ENCODE assay signal across 25 cellular contexts in the genomic region with DNA sequence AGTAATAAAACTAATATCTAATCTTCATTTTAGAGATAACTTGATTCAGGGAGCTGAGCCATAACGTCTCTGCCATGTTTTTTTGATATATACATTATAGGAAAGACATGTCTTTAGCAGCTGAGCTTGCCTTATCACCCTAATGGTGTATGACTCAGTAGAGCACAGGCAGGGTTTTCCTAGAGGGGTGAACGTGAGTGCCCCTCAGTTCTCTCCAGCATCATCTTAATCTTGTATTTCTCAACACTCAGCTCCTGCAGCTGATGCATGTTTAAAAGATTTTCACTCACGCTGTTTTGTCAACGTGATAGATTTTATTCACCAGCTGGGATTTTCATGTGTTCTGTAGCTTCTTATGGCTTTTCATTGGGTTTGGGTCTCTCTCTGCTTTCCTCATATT.
"Had no signal": no experiment of that assay in that cellular context is flagged by ENCODE, and none has a peak within 500 bp of the region (broad histone marks: within the 10 kb centered on the region; RNA-seq: fewer than 3 reads in every experiment).

No MANE protein-coding gene starts in this region.

- H3K27me3 ChIP-seq: cardiac muscle cell, Peyer's patch, SJCRH30 had no signal

- H3K36me3 Mint-ChIP-seq: activated naive CD8-positive, alpha-beta T cell had no signal

- H3K4me3 ChIP-seq: cardiac muscle cell, Peyer's patch, SJCRH30 had no signal

- H3K4me1 ChIP-seq: Peyer's patch, SJCRH30 had no signal

- H3K4me1 Mint-ChIP-seq: activated CD4-positive, alpha-beta memory T cell treated with anti-CD3 and anti-CD28 coated beads, Interleukin-2, amount 10 ng/mL, durations not matched to agents 7 days and 5 days; activated CD4-positive, alpha-beta T cell treated with anti-CD3 and anti-CD28 coated beads for 36 hours; activated T-helper 17 cell treated with anti-CD3 and anti-CD28 coated beads, Interleukin-2, amount 50 U/mL, for 72 hours had no signal

- H3K36me3 ChIP-seq: cardiac muscle cell, Peyer's patch, SJCRH30, WERI-Rb-1 had no signal

- H3K4me2 ChIP-seq: KMS-11, SK-N-SH had no signal

- ATAC-seq: activated CD4-positive, alpha-beta T cell treated with anti-CD3 and anti-CD28 coated beads for 36 hours; activated T-helper 17 cell treated with anti-CD3 and anti-CD28 coated beads, Interleukin-2, amount 50 U/mL, for 72 hours had no signal

- H3K4me3 Mint-ChIP-seq: activated CD4-positive, alpha-beta memory T cell treated with anti-CD3 and anti-CD28 coated beads, Interleukin-2, amount 10 ng/mL, durations not matched to agents 7 days and 5 days; activated CD4-positive, alpha-beta T cell treated with anti-CD3 and anti-CD28 coated beads for 36 hours; activated naive CD4-positive, alpha-beta T cell treated with anti-CD3 and anti-CD28 coated beads for 36 hours; activated naive CD8-positive, alpha-beta T cell; activated T-helper 17 cell treated with anti-CD3 and anti-CD28 coated beads, Interleukin-2, amount 50 U/mL, for 72 hours had no signal

- H3K27ac ChIP-seq: cardiac muscle cell, KMS-11, Peyer's patch, RWPE1, SJCRH30, WERI-Rb-1 had no signal

- H3K27ac Mint-ChIP-seq: activated CD4-positive, alpha-beta memory T cell treated with anti-CD3 and anti-CD28 coated beads, Interleukin-2, amount 10 ng/mL, durations not matched to agents 7 days and 5 days; activated CD4-positive, alpha-beta T cell treated with anti-CD3 and anti-CD28 coated beads for 36 hours; activated naive CD4-positive, alpha-beta T cell treated with anti-CD3 and anti-CD28 coated beads for 36 hours; activated naive CD8-positive, alpha-beta T cell; activated T-helper 17 cell treated with anti-CD3 and anti-CD28 coated beads, Interleukin-2, amount 50 U/mL, for 72 hours had no signal

- H3K9me3 ChIP-seq: Peyer's patch, SJCRH30, SK-N-SH had no signal

- H3K27me3 Mint-ChIP-seq: activated CD4-positive, alpha-beta memory T cell treated with anti-CD3 and anti-CD28 coated beads, Interleukin-2, amount 10 ng/mL, durations not matched to agents 7 days and 5 days; activated CD4-positive, alpha-beta T cell treated with anti-CD3 and anti-CD28 coated beads for 36 hours; activated naive CD8-positive, alpha-beta T cell; activated T-helper 17 cell treated with anti-CD3 and anti-CD28 coated beads, Interleukin-2, amount 50 U/mL, for 72 hours had no signal

- DNase-seq: activated CD4-positive, alpha-beta memory T cell treated with anti-CD3 and anti-CD28 coated beads, Interleukin-2, amount 10 ng/mL, durations not matched to agents 7 days and 5 days; activated CD4-positive, alpha-beta T cell treated with anti-CD3 and anti-CD28 coated beads for 36 hours; activated CD4-positive, alpha-beta T cell treated with anti-CD3 and anti-CD28 coated beads, Interleukin-2, amount 50 U/mL, for 1 hour; activated gamma-delta T cell; activated naive CD4-positive, alpha-beta T cell treated with anti-CD3 and anti-CD28 coated beads for 36 hours; activated T-cell treated with anti-CD3 and anti-CD28 coated beads for 4 hours; activated T-cell treated with anti-CD3 and anti-CD28 coated beads, Interleukin-2, amount 50 U/mL, for 48 hours; anterior cingulate cortex; NCI-H1092; NCI-H1417 treated with DMSO at 0.1 percent for 48 hours; NCI-H1694 treated with DMSO at 0.1 percent for 48 hours; NCI-H2081; NCI-H446; NCI-H524; Peyer's patch; Right ventricle myocardium superior; SJCRH30; SK-N-SH; T-helper 1 cell; WERI-Rb-1 had no signal

- H3K9ac ChIP-seq: KMS-11, SK-N-SH had no signal

- H3K9me3 Mint-ChIP-seq: activated naive CD4-positive, alpha-beta T cell treated with anti-CD3 and anti-CD28 coated beads for 36 hours; activated T-helper 17 cell treated with anti-CD3 and anti-CD28 coated beads, Interleukin-2, amount 50 U/mL, for 72 hours had no signal
